Comparison of ENCODE assay signal across 13 cellular contexts in the genomic region with DNA sequence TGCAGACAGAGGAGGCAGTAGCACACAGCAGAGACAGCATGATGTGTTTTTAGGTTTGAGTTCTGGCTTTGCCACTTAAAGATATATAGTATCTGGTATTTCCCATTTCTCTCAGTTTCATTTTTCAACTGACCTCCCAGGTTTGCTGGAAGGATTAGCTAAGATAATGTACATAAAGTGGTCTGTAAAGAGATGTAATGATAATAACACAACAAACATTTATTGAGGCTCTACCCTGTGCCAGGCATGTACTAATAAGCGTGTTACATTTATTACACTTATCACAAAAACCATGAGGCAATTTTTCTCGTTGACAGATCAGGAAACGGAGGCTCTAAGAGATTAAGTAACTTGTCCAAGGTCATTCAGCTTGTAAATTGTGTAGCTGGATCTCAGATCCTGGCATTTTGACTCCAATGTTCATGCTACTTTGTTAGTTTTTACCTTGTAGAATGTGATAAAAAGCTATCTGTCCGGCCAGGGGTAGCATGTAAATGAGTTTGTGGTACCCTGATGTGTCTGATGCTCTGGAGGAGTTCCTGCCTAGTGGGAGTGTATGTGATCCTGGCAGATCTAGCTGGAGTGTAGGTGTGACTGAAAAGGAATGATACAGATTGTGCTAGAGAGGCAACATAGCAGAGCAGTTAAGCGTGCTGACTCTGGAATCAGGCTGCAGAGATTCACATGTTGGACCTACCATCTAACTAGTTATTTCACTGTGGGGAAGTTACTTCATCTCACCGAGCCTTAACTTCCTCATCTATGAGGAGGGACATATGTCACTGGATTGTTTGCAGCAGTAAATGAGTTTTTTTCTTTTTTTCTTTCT.
A peak's percentile ranks its signal among the peaks of the same experiment; 100 is the strongest.
DNase-seq lines count a peak whose midpoint lies in the region; ATAC-seq and TF ChIP-seq lines count a peak whose summit lies in the region.
"Had no signal": no experiment of that assay in that cellular context is flagged by ENCODE, and none has a peak within 500 bp of the region (broad histone marks: within the 10 kb centered on the region; RNA-seq: fewer than 3 reads in every experiment).

No MANE protein-coding gene starts in this region.

- no peak overlapping the region for H3K4ac ChIP-seq in mesenchymal stem cell (ENCODE audit: low read depth in 1 of 2, low read length in 2 of 2)

- 68 to 73% methylated on average over 6 of the region's 6 CpGs for WGBS in aorta, 2 donors
- 86% methylated on average over 5 of the region's 6 CpGs for WGBS in mesenchymal stem cell

- H3K79me1 ChIP-seq in mesenchymal stem cell (replicated peaks; ENCODE audit: low read length, poor library complexity, severe bottlenecking), result peaks cover 1% of the 10 kb centered on the region

- H3K23ac ChIP-seq in mesenchymal stem cell (ENCODE audit: low read length in 2 of 2), result no peak overlapping the region

- no peak overlapping the region for H4K8ac ChIP-seq in mesenchymal stem cell (ENCODE audit: low read length)

- H3K36me3 ChIP-seq in left lung (peaks cover 4 to 58% of the 10 kb centered on the region in 2 donors), aorta (ENCODE audit: control insufficient read depth in 1 of 2, insufficient read depth in 2 of 2, low read length in 1 of 2) (peaks cover 0 to 2% of the 10 kb centered on the region in 2 donors), mesenchymal stem cell (ENCODE audit: control insufficient read depth in 1 of 2, insufficient read depth in 2 of 2, low read depth in 1 of 2, low read length in 2 of 2) (peaks cover 11 to 59% of the 10 kb centered on the region in 2 experiments)

- H4K91ac ChIP-seq in mesenchymal stem cell (ENCODE audit: low read length), result no peak overlapping the region

- H3K27me3 ChIP-seq in left lung (no peaks in the 10 kb centered on the region), aorta (ENCODE audit: control insufficient read depth in 1 of 2, insufficient read depth in 2 of 2, low read length in 1 of 2) (no peaks in the 10 kb centered on the region), mesenchymal stem cell (ENCODE audit: control insufficient read depth in 1 of 2, insufficient read depth in 1 of 2, low read length in 2 of 2) (no peaks in the 10 kb centered on the region)
- H3K27me3 ChIP-seq: thyroid gland had no signal

- H2AK5ac ChIP-seq in mesenchymal stem cell (ENCODE audit: low read length, severe bottlenecking), result no peak overlapping the region

- no peak overlapping the region for H2BK12ac ChIP-seq in mesenchymal stem cell (ENCODE audit: low read length in 2 of 2)

- no peak overlapping the region for H2BK5ac ChIP-seq in mesenchymal stem cell (ENCODE audit: low read depth, low read length, poor library complexity, severe bottlenecking)

- H3K4me1 ChIP-seq in left lung (peaks cover 0 to 35% of the 10 kb centered on the region in 2 donors), aorta (ENCODE audit: control insufficient read depth in 1 of 2, insufficient read depth in 2 of 2, low read length in 2 of 2) (peaks cover 0 to 5% of the 10 kb centered on the region in 2 donors), mesenchymal stem cell (ENCODE audit: control insufficient read depth, insufficient read depth, low read depth, low read length) (no peaks in the 10 kb centered on the region)

- H3K9me3 Mint-ChIP-seq in chondrocyte (ENCODE audit: low read depth), result no peaks in the 10 kb centered on the region
- no peaks in the 10 kb centered on the region for H3K9me3 Mint-ChIP-seq in type B pancreatic cell
- H3K9me3 Mint-ChIP-seq: activated T-cell treated with anti-CD3 and anti-CD28 coated beads, Interleukin-2, amount 50 U/mL, for 24 hours had no signal

- no peak overlapping the region for H2BK15ac ChIP-seq in mesenchymal stem cell (ENCODE audit: low read depth, poor library complexity, severe bottlenecking)

- DNase-seq in NB4 (ENCODE audit: low read depth), result peak; percentile 35
- DNase-seq in chondrocyte (ENCODE audit: low spot score), result no peak
- no peak for DNase-seq in left lung
- no peak for DNase-seq in type B pancreatic cell (ENCODE audit: extremely low spot score, unreplicated experiment)
- no peak for DNase-seq in aorta
- DNase-seq in T-helper 1 cell, result no peak
- DNase-seq in mesenchymal stem cell, result no peak
- DNase-seq: activated T-cell treated with anti-CD3 and anti-CD28 coated beads, Interleukin-2, amount 50 U/mL, for 24 hours; GOT3; NCI-H2081 treated with DMSO at 0.1 percent for 48 hours; thyroid gland; WERI-Rb-1 had no signal

- H2BK120ac ChIP-seq in mesenchymal stem cell (ENCODE audit: low read depth, low read length), result no peak overlapping the region

- H3K9me3 ChIP-seq in left lung, result no peaks in the 10 kb centered on the region
- no peaks in the 10 kb centered on the region for H3K9me3 ChIP-seq in aorta (ENCODE audit: control insufficient read depth, low read length)
- no peaks in the 10 kb centered on the region for H3K9me3 ChIP-seq in mesenchymal stem cell (ENCODE audit: control insufficient read depth, low read length)
- H3K9me3 ChIP-seq: thyroid gland had no signal

- H2AFZ ChIP-seq in mesenchymal stem cell (ENCODE audit: low read depth, low read length), result no peak overlapping the region

- TF ChIP-seq POLR2A in NB4 (IDR thresholded peaks at IDR 0.05; ENCODE audit: extremely low read depth, insufficient read length), result no peak

- H3K36me3 Mint-ChIP-seq in chondrocyte (ENCODE audit: low read depth) (peaks cover 31% of the 10 kb centered on the region), type B pancreatic cell (peaks cover 42% of the 10 kb centered on the region)

- peak; percentile 66 for ATAC-seq in left lung
- ATAC-seq in HG03439 (IDR thresholded peaks at IDR 0.05; ENCODE audit: unreplicated experiment), result no peak
- ATAC-seq in aorta (ENCODE audit: low FRiP score), result no peak

- H3K4me1 Mint-ChIP-seq in chondrocyte (ENCODE audit: low read depth) (peaks cover 6% of the 10 kb centered on the region), type B pancreatic cell (ENCODE audit: unreplicated experiment) (peaks cover 38% of the 10 kb centered on the region)

- H3K4me3 ChIP-seq in NB4 (ENCODE audit: low read depth, low read length) (no peak overlapping the region), left lung (no peak overlapping the region), aorta (ENCODE audit: low read length in 2 of 2) (no peak overlapping the region), mesenchymal stem cell (ENCODE audit: insufficient read depth in 1 of 2, low read depth in 1 of 2, low read length in 2 of 2) (no peak overlapping the region)
- H3K4me3 ChIP-seq: thyroid gland had no signal

- intact Hi-C loops in left lung (cut with DNase I) (no loop called here), aorta (cut with DNase I) (no loop called here)

- H3K27ac Mint-ChIP-seq in chondrocyte (ENCODE audit: unreplicated experiment) (no peak overlapping the region), type B pancreatic cell (peak overlapping the region; percentile 77)
- H3K27ac Mint-ChIP-seq: activated T-cell treated with anti-CD3 and anti-CD28 coated beads, Interleukin-2, amount 50 U/mL, for 24 hours had no signal

- H3K27ac ChIP-seq in left lung, result no peak overlapping the region
- H3K27ac ChIP-seq in aorta (ENCODE audit: low read depth in 1 of 2, low read length in 2 of 2), result no peak overlapping the region
- no peak overlapping the region for H3K27ac ChIP-seq in mesenchymal stem cell (ENCODE audit: low read length, poor library complexity, severe bottlenecking)
- H3K27ac ChIP-seq: thyroid gland, WERI-Rb-1 had no signal

- no peak for TF ChIP-seq CTCF in NB4 (IDR thresholded peaks at IDR 0.05; ENCODE audit: low read depth, low read length)
- peak; percentile 21 for TF ChIP-seq CTCF in chondrocyte (IDR thresholded peaks at IDR 0.05)
- no peak for TF ChIP-seq CTCF in left lung (IDR thresholded peaks at IDR 0.05)
- TF ChIP-seq CTCF in type B pancreatic cell (conservative IDR thresholded peaks at IDR 0.05), result no peak

- H3K4me2 ChIP-seq in mesenchymal stem cell (ENCODE audit: low read length, poor library complexity, severe bottlenecking), result no peak overlapping the region

- H3K27me3 Mint-ChIP-seq in chondrocyte (ENCODE audit: low read depth) (no peaks in the 10 kb centered on the region), type B pancreatic cell (no peaks in the 10 kb centered on the region)
- H3K27me3 Mint-ChIP-seq: activated T-cell treated with anti-CD3 and anti-CD28 coated beads, Interleukin-2, amount 50 U/mL, for 24 hours had no signal

- H3K4me3 Mint-ChIP-seq in chondrocyte (ENCODE audit: unreplicated experiment), result no peak overlapping the region
- peak overlapping the region; percentile 4 for H3K4me3 Mint-ChIP-seq in type B pancreatic cell
- H3K4me3 Mint-ChIP-seq: activated T-cell treated with anti-CD3 and anti-CD28 coated beads, Interleukin-2, amount 50 U/mL, for 24 hours had no signal

- H3K9ac ChIP-seq in mesenchymal stem cell (ENCODE audit: low read length), result no peak overlapping the region

- H3K18ac ChIP-seq in mesenchymal stem cell (ENCODE audit: low read depth in 1 of 2, low read length in 2 of 2), result no peak overlapping the region

- no peak overlapping the region for H3K14ac ChIP-seq in mesenchymal stem cell (ENCODE audit: low read length in 2 of 2)
